ENCODE assay signal across 8 cellular contexts in the genomic region with DNA sequence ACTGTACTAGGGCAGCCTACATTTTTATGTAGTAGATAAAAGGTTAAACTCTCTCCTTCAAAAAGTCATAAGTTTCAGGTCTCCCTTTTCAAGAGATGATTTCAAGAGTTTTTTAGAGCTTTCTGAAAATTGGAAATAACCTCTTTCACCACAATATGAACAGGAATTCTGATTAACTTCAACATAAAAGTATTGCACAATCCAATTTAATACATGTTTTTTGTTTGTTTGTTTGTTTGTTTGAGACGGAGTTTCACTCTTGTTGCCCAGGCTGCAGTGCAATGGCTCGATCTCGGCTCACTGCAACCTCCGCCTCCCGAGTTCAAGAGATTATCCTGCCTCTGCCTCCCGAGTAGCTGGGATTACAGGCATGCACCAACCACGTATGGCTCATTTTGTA.
"Had no signal": no experiment of that assay in that cellular context is flagged by ENCODE, and none has a peak within 500 bp of the region (broad histone marks: within the 10 kb centered on the region; RNA-seq: fewer than 3 reads in every experiment).

No MANE protein-coding gene starts in this region.

- ATAC-seq: GM12878 had no signal

- H3K4me3 ChIP-seq: GM12878 had no signal

- DNase-seq: GDM1, GF-D8 had no signal

- FAIRE-seq: G401.6, GM12878, GM12891, GM12892, GM18507, GM19239 had no signal
